8 cellular contexts compared by ENCODE assay signal in genomic region chr1:223845810-223846667, GRCh38. TPM values are rescaled to one million over a fixed set of nuclear protein-coding genes. Genes with fewer than 3 reads are reported as not detected.
DNase-seq lines count a peak whose midpoint lies in the region; ATAC-seq and TF ChIP-seq lines count a peak whose summit lies in the region.

Gene TP53BP2 (minus strand): TSS chr1:223845947. CDS start chr1:223845680, 267 bp downstream.

- peak within 1 kb of the TSS; percentile 97 for H2AK5ac ChIP-seq in trophoblast cell (ENCODE audit: low read length)

- peak; percentile 89 for TF ChIP-seq POLR2A in transverse colon (IDR thresholded peaks at IDR 0.05)

- H2AFZ ChIP-seq in trophoblast cell (ENCODE audit: insufficient read depth, low read length, poor library complexity): peak within 1 kb of the TSS; percentile 96

- TF ChIP-seq EP300 in transverse colon (IDR thresholded peaks at IDR 0.05; ENCODE audit: low read depth): no peak

- H4K91ac ChIP-seq in trophoblast cell (ENCODE audit: low read depth, low read length): peak within 1 kb of the TSS; percentile 99

- peaks cover 2 to 7% of the 10 kb centered on the region in 2 experiments for H3K4me1 ChIP-seq in trophoblast cell (ENCODE audit: control insufficient read depth in 1 of 2, insufficient read depth in 2 of 2, low read length in 2 of 2)
- peaks cover 5 to 42% (median 20%) of the 10 kb centered on the region in 4 donors for H3K4me1 ChIP-seq in transverse colon

- H2BK120ac ChIP-seq in trophoblast cell (ENCODE audit: insufficient read depth, low read length, poor library complexity): peak within 1 kb of the TSS; percentile 99

- TF ChIP-seq CTCF in GM12874 (IDR thresholded peaks at IDR 0.05; ENCODE audit: insufficient read depth, low read depth, low read length) (peak; percentile 71), transverse colon (IDR thresholded peaks at IDR 0.05) (peak; percentile 62 to 88 (median 68))

- H3K79me2 ChIP-seq in trophoblast cell (ENCODE audit: control insufficient read depth, insufficient read depth, low read length, poor library complexity): peaks cover 22% of the 10 kb centered on the region

- no peaks in the 10 kb centered on the region for H3K9me3 ChIP-seq in trophoblast cell (ENCODE audit: insufficient read depth, low read depth, low read length)
- no peaks in the 10 kb centered on the region for H3K9me3 ChIP-seq in transverse colon

- peak within 1 kb of the TSS; percentile 98 for H4K8ac ChIP-seq in trophoblast cell (ENCODE audit: low read depth, low read length)

- intact Hi-C loops in Right ventricle myocardium superior (cut with DNase I): no loop called here
- intact Hi-C loops in transverse colon (cut with DNase I; ENCODE audit: low total_unique reads): no loop called here

- ATAC-seq in HG02623 (IDR thresholded peaks at IDR 0.05; ENCODE audit: unreplicated experiment): peak; percentile 70
- peak; percentile 96 for ATAC-seq in Right ventricle myocardium superior (ENCODE audit: poor library complexity)

- peak within 1 kb of the TSS; percentile 99 for H3K14ac ChIP-seq in trophoblast cell (ENCODE audit: low read length)

- peak within 1 kb of the TSS; percentile 99 for H3K4ac ChIP-seq in trophoblast cell (ENCODE audit: low read depth, low read length)

- DNase-seq in NCI-H1092 (lab: John Stamatoyannopoulos, UW) (peak; percentile 82), SW 1271 (lab: John Stamatoyannopoulos, UW) (peak; percentile 26 to 67), Right ventricle myocardium superior (peak; percentile 94), trophoblast cell (peak; percentile 83 to 91), transverse colon (peak; percentile 92)
- peak; percentile 66 for DNase-seq in activated naive CD8-positive, alpha-beta T cell treated with anti-CD3 and anti-CD28 coated beads, Interleukin-2, amount 50 U/mL, for 16 hours (ENCODE audit: low read depth, low spot score)

- H3K27ac ChIP-seq in trophoblast cell (ENCODE audit: low read depth, low read length): peak within 1 kb of the TSS; percentile 100
- H3K27ac ChIP-seq in transverse colon: peak within 1 kb of the TSS; percentile 94 to 99 (median 98)

- peaks cover 20% of the 10 kb centered on the region for H3K79me1 ChIP-seq in trophoblast cell (ENCODE audit: low read length)

- H2BK12ac ChIP-seq in trophoblast cell (ENCODE audit: low read length): peak within 1 kb of the TSS; percentile 74

- H3K27me3 ChIP-seq in trophoblast cell (ENCODE audit: insufficient read depth, low read length) (no peaks in the 10 kb centered on the region), transverse colon (no peaks in the 10 kb centered on the region)

- in situ Hi-C loops in transverse colon (cut with MboI; ENCODE audit: low pct_ligation_motif_present in 1 of 4, low pct_unique_long_range_greater_than_20kb in 1 of 4, low sequenced_read_pairs in 3 of 4): no loop called here

- peak within 1 kb of the TSS; percentile 99 for H2BK5ac ChIP-seq in trophoblast cell (ENCODE audit: low read depth, low read length, poor library complexity)

- H4K12ac ChIP-seq in trophoblast cell (ENCODE audit: low read depth, low read length): peak within 1 kb of the TSS; percentile 97

- WGBS in trophoblast cell (ENCODE audit: extremely low coverage, insufficient coverage, insufficient read length): no CpG with 5 or more reads among the region's 107 CpGs
- WGBS in transverse colon (ENCODE audit: low coverage in 1 of 2), 2 donors: 0% methylated on average over 2 to 58 of the region's 107 CpGs

- H3K9ac ChIP-seq in trophoblast cell (ENCODE audit: low read length): peak within 1 kb of the TSS; percentile 99

- H3K4me3 ChIP-seq in trophoblast cell (ENCODE audit: low read depth, low read length) (peak within 1 kb of the TSS; percentile 94), transverse colon (peak within 1 kb of the TSS; percentile 84 to 95 (median 91))

- H3K36me3 ChIP-seq in trophoblast cell (ENCODE audit: control insufficient read depth in 1 of 2, insufficient read depth in 2 of 2, low read length in 2 of 2) (no peaks in the 10 kb centered on the region), transverse colon (no peaks in the 10 kb centered on the region)

- peak within 1 kb of the TSS; percentile 100 for H3K18ac ChIP-seq in trophoblast cell (ENCODE audit: low read length)

- H3K23ac ChIP-seq in trophoblast cell (ENCODE audit: low read length): no peak within 1 kb of the TSS

- H3K4me2 ChIP-seq in trophoblast cell (ENCODE audit: low read length): peak within 1 kb of the TSS; percentile 64

RNA-seq across cellular contexts. Expression of gene TP53BP2, which starts in this region (rescaled TPM):
- 16.1 TPM for total RNA-seq in Right ventricle myocardium superior
- 56.4 and 57.3 TPM in 2 replicates for polyA plus RNA-seq in trophoblast cell (2013)
- 10 to 100 TPM; 11.9 to 82.7 (median 31.2) TPM for total RNA-seq in transverse colon

Comparison
In these comparisons a context has a peak if more than half of its experiments do, and no peak if none do; other contexts are left out.
1. Peak in every context shown above with its lines: DNase-seq, ATAC-seq, H3K4me3 ChIP-seq and H3K27ac ChIP-seq.